7 cellular contexts compared by ENCODE assay signal in the genomic region with DNA sequence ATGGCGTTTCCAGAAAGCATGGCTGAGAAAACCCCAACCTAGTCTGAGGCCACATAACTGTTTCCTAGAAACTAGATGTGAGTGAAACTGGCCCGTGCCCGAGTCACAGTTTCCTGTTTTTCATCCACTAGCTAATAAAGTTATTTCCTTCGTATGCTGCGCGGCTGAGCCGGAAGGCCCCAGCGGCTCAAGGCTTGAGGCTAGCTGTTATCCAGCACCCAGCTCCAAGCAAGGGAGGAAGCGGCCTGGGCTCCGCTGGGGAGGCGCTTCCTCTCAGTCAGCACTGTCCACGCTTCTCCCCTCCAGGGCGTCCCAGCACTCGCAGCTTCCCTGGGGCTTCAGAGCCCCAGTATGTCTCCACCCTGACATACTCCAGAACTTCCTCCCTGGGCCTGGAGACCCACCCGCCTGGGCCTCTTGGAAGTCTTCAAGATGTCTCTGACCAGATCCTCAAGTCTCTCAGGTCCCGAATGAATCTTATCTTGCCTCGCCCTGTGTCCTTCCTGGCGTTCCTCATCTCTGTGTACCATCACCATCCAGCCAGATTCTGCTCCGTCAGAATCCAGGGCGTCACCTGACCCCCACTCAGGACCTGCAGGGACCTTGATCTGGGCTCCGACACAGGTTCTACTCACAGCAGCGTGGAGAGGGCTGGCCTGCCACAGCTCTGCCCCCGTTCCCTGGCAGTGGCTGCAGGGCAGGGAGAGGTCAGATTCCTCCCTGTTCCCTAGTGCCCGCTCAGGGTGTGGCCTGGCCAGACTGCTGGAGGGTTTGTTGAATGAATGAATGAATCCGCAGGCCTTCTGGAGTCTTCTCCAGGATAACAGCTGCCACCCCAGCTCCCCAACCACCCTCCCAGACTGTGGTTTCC.
DNase-seq lines count a peak whose midpoint lies in the region; ATAC-seq and TF ChIP-seq lines count a peak whose summit lies in the region.

No MANE protein-coding gene starts in this region.

- H3K36me3 Mint-ChIP-seq in MCF 10A (ENCODE audit: insufficient read depth, unreplicated experiment): no peaks in the 10 kb centered on the region

- POLR2A ChIA-PET in MCF 10A (lab: Yijun Ruan, JAX): no interaction called here

- H3K4me2 ChIP-seq in mesenchymal stem cell (ENCODE audit: low read length, poor library complexity, severe bottlenecking): no peak overlapping the region

- peak overlapping the region; percentile 26 for H3K9ac ChIP-seq in mesenchymal stem cell (ENCODE audit: low read length)
- peak overlapping the region in 2 of 5 donors; percentile 19 to 76 for H3K9ac ChIP-seq in subcutaneous abdominal adipose tissue (ENCODE audit: low read length in 5 of 5)

- peak overlapping the region; percentile 22 for H3K27ac ChIP-seq in mesenchymal stem cell (ENCODE audit: low read length, poor library complexity, severe bottlenecking)
- H3K27ac ChIP-seq in subcutaneous abdominal adipose tissue (ENCODE audit: low read depth, low read length): peak overlapping the region; percentile 84

- H3K9me3 ChIP-seq in mesenchymal stem cell (ENCODE audit: control insufficient read depth, low read length) (no peaks in the 10 kb centered on the region), subcutaneous abdominal adipose tissue (ENCODE audit: control insufficient read depth in 5 of 5, low read length in 5 of 5) (no peaks in the 10 kb centered on the region)

- CTCF ChIA-PET in MCF 10A (lab: Yijun Ruan, JAX): no interaction called here

- H2BK120ac ChIP-seq in mesenchymal stem cell (ENCODE audit: low read depth, low read length): peak overlapping the region; percentile 61

- no TSS peak for BruUV-seq in MCF 10A (replicated peaks; lab: Mats Ljungman, UMichigan)

- 45% methylated on average over 25 of the region's 25 CpGs for WGBS in mesenchymal stem cell

- peaks cover 7% of the 10 kb centered on the region for H3K4me1 ChIP-seq in mesenchymal stem cell (ENCODE audit: control insufficient read depth, insufficient read depth, low read depth, low read length)
- peaks cover 1 to 24% (median 13%) of the 10 kb centered on the region in 5 donors for H3K4me1 ChIP-seq in subcutaneous abdominal adipose tissue (ENCODE audit: control insufficient read depth in 5 of 5, insufficient read depth in 5 of 5, low read length in 5 of 5)

- H3K79me1 ChIP-seq in mesenchymal stem cell (replicated peaks; ENCODE audit: low read length, poor library complexity, severe bottlenecking): no peaks in the 10 kb centered on the region

- H3K14ac ChIP-seq in mesenchymal stem cell (ENCODE audit: low read length in 2 of 2): no peak overlapping the region

- H3K27me3 Mint-ChIP-seq in MCF 10A (ENCODE audit: insufficient read depth, unreplicated experiment): no peaks in the 10 kb centered on the region

- H3K27me3 ChIP-seq in mesenchymal stem cell (ENCODE audit: control insufficient read depth in 1 of 2, insufficient read depth in 1 of 2, low read length in 2 of 2) (no peaks in the 10 kb centered on the region), subcutaneous abdominal adipose tissue (ENCODE audit: control insufficient read depth in 5 of 5, insufficient read depth in 4 of 5, low read length in 5 of 5) (no peaks in the 10 kb centered on the region)

- peak overlapping the region in 1 of 2 experiments; percentile 63 for H3K4ac ChIP-seq in mesenchymal stem cell (ENCODE audit: low read depth in 1 of 2, low read length in 2 of 2)

- H3K4me1 Mint-ChIP-seq in MCF 10A (ENCODE audit: insufficient read depth, unreplicated experiment): peaks cover 6% of the 10 kb centered on the region

- H2BK12ac ChIP-seq in mesenchymal stem cell (ENCODE audit: low read length in 2 of 2): peak overlapping the region; percentile 12 to 60

- ATAC-seq in GM21737 (IDR thresholded peaks at IDR 0.05; ENCODE audit: unreplicated experiment): no peak

- intact Hi-C loops in MCF 10A (cut with micrococcal nuclease): no loop called here

- DNase-seq in SK-N-DZ (ENCODE audit: low spot score) (peak; percentile 62), MCF 10A (ENCODE audit: unreplicated experiment) (no peak), mesenchymal stem cell (peak; percentile 64), NCI-H1930 (lab: John Stamatoyannopoulos, UW) (no peak), COR-L47 (lab: John Stamatoyannopoulos, UW) (no peak)

- H2BK15ac ChIP-seq in mesenchymal stem cell (ENCODE audit: low read depth, poor library complexity, severe bottlenecking): peak overlapping the region; percentile 12

- H3K36me3 ChIP-seq in mesenchymal stem cell (ENCODE audit: control insufficient read depth in 1 of 2, insufficient read depth in 2 of 2, low read depth in 1 of 2, low read length in 2 of 2) (no peaks in the 10 kb centered on the region), subcutaneous abdominal adipose tissue (ENCODE audit: control insufficient read depth in 5 of 5, insufficient read depth in 5 of 5, low read length in 5 of 5) (no peaks in the 10 kb centered on the region)

- H3K23ac ChIP-seq in mesenchymal stem cell (ENCODE audit: low read length in 2 of 2): no peak overlapping the region

- H4K91ac ChIP-seq in mesenchymal stem cell (ENCODE audit: low read length): no peak overlapping the region

- H3K27ac Mint-ChIP-seq in MCF 10A (ENCODE audit: low read depth, unreplicated experiment): peak overlapping the region; percentile 66

- no peak overlapping the region for H2AK5ac ChIP-seq in mesenchymal stem cell (ENCODE audit: low read length, severe bottlenecking)

- peak overlapping the region; percentile 78 for H4K8ac ChIP-seq in mesenchymal stem cell (ENCODE audit: low read length)

- no peaks in the 10 kb centered on the region for H3K9me3 Mint-ChIP-seq in MCF 10A (ENCODE audit: unreplicated experiment)

- no peak for TF ChIP-seq CTCF in MCF 10A (IDR thresholded peaks at IDR 0.05; ENCODE audit: unreplicated experiment)

- peak overlapping the region; percentile 48 for H2AFZ ChIP-seq in mesenchymal stem cell (ENCODE audit: low read depth, low read length)

- peak overlapping the region; percentile 14 to 84 for H3K18ac ChIP-seq in mesenchymal stem cell (ENCODE audit: low read depth in 1 of 2, low read length in 2 of 2)

- H3K4me3 ChIP-seq in mesenchymal stem cell (ENCODE audit: insufficient read depth in 1 of 2, low read depth in 1 of 2, low read length in 2 of 2) (no peak overlapping the region), subcutaneous abdominal adipose tissue (ENCODE audit: low read depth in 1 of 5, low read length in 5 of 5) (no peak overlapping the region)

- H3K4me3 Mint-ChIP-seq in MCF 10A (ENCODE audit: unreplicated experiment): no peak overlapping the region

- peak overlapping the region; percentile 68 for H2BK5ac ChIP-seq in mesenchymal stem cell (ENCODE audit: low read depth, low read length, poor library complexity, severe bottlenecking)

Comparison
In these comparisons a context has a peak if more than half of its experiments do, and no peak if none do; other contexts are left out.
1. DNase-seq: peak in SK-N-DZ (single experiment) and mesenchymal stem cell (single experiment); none in MCF 10A (single experiment), NCI-H1930 (0 of 2) and COR-L47 (single experiment).